Comparison of ENCODE assay signal across 1 cellular context in the genomic region with DNA sequence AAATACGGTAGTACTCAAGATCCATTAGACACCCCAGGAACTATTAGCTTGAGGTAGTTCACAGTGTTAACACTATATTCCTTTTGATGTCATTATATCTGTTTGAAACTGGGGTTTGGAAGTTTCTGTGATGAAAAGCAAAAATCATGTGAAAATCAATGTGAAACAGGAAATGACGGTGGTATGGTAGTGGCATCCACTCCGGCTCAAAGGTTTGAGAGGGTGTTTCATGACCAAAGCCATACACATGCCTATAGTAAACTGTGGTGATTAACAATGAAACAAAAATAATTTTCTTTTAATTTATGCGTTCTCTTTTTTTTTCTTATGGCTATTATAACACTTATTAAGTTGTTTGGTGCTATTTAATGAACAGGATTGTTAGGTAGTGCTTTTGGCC.
TF ChIP-seq lines count a peak whose summit lies in the region.

No MANE protein-coding gene starts in this region.

TF ChIP-seq in GM12878, 131 proteins besides CTCF, POLR2A, EP300 and RAD21 (continued from another document):
- TF ChIP-seq, protein P1, sequence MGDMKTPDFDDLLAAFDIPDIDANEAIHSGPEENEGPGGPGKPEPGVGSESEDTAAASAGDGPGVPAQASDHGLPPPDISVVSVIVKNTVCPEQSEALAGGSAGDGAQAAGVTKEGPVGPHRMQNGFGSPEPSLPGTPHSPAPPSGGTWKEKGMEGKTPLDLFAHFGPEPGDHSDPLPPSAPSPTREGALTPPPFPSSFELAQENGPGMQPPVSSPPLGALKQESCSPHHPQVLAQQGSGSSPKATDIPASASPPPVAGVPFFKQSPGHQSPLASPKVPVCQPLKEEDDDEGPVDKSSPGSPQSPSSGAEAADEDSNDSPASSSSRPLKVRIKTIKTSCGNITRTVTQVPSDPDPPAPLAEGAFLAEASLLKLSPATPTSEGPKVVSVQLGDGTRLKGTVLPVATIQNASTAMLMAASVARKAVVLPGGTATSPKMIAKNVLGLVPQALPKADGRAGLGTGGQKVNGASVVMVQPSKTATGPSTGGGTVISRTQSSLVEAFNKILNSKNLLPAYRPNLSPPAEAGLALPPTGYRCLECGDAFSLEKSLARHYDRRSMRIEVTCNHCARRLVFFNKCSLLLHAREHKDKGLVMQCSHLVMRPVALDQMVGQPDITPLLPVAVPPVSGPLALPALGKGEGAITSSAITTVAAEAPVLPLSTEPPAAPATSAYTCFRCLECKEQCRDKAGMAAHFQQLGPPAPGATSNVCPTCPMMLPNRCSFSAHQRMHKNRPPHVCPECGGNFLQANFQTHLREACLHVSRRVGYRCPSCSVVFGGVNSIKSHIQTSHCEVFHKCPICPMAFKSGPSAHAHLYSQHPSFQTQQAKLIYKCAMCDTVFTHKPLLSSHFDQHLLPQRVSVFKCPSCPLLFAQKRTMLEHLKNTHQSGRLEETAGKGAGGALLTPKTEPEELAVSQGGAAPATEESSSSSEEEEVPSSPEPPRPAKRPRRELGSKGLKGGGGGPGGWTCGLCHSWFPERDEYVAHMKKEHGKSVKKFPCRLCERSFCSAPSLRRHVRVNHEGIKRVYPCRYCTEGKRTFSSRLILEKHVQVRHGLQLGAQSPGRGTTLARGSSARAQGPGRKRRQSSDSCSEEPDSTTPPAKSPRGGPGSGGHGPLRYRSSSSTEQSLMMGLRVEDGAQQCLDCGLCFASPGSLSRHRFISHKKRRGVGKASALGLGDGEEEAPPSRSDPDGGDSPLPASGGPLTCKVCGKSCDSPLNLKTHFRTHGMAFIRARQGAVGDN (IDR thresholded peaks at IDR 0.05) = peak; percentile 21; the same call in 1 of the 2 replicates
- TF ChIP-seq MTA2 (IDR thresholded peaks at IDR 0.05; ENCODE audit: low read depth) (peak; percentile 37; the same call in 1 of the 2 replicates), RFX5 (IDR thresholded peaks at IDR 0.05; ENCODE audit: low read depth, low read length) (no peak), JUND (IDR thresholded peaks at IDR 0.05; ENCODE audit: low read depth, low read length) (no peak), ZNF622 (IDR thresholded peaks at IDR 0.05) (no peak), IKZF2 (IDR thresholded peaks at IDR 0.05) (peak; percentile 16 to 33; a peak in 2 of 4 replicates), FOS (IDR thresholded peaks at IDR 0.05; ENCODE audit: borderline replicate concordance, extremely low read depth, insufficient read length) (no peak)
- TF ChIP-seq, protein P2, sequence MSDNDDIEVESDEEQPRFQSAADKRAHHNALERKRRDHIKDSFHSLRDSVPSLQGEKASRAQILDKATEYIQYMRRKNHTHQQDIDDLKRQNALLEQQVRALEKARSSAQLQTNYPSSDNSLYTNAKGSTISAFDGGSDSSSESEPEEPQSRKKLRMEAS (IDR thresholded peaks at IDR 0.05; ENCODE audit: low read depth, low read length) = no peak
